Comparison of ENCODE assay signal across 31 cellular contexts in genomic region chr11:32723332-32723731, GRCh38.
"Had no signal": no experiment of that assay in that cellular context is flagged by ENCODE, and none has a peak within 500 bp of the region (broad histone marks: within the 10 kb centered on the region; RNA-seq: fewer than 3 reads in every experiment).

No MANE protein-coding gene starts in this region.

- H3K4me1 ChIP-seq: left ventricle myocardium inferior, neural progenitor cell, pancreas, prostate gland, spleen, stomach, suprapubic skin, tibial nerve, uterus had no signal

- H3K4me3 ChIP-seq: left ventricle myocardium inferior, lung, neural progenitor cell, pancreas, prostate gland, spleen, stomach, suprapubic skin, thoracic aorta, tibial nerve, uterus had no signal

- H3K9me3 Mint-ChIP-seq: mesothelial cell of epicardium; naive B cell; natural killer cell; nephron progenitor cell; neural progenitor cell; stimulated activated memory B cell treated with anti-CD40 and anti-IgM and Interleukin-4, amounts not matched to agents 10 μg/mL and 1 μg/mL and 100 μg/mL, for 72 hours; type B pancreatic cell had no signal

- H3K27me3 Mint-ChIP-seq: stimulated activated memory B cell treated with anti-CD40 and anti-IgM and Interleukin-4, amounts not matched to agents 10 μg/mL and 1 μg/mL and 100 μg/mL, for 72 hours had no signal

- H3K27ac ChIP-seq: left ventricle myocardium inferior, neural progenitor cell, neutrophil, pancreas, prostate gland, spleen, stomach, suprapubic skin, thoracic aorta, tibial nerve, uterus had no signal

- H3K9me3 ChIP-seq: left ventricle myocardium inferior, neutrophil, pancreas, prostate gland, spleen, stomach, thoracic aorta, tibial nerve, uterus had no signal

- ATAC-seq: natural killer cell; pancreas; right cardiac atrium; sciatic nerve; stimulated activated memory B cell treated with anti-CD40 and anti-IgM and Interleukin-4, amounts not matched to agents 10 μg/mL and 1 μg/mL and 100 μg/mL, for 72 hours had no signal

- H3K27ac Mint-ChIP-seq: immature natural killer cell; mesothelial cell of epicardium; naive B cell; natural killer cell; nephron progenitor cell; neural progenitor cell; stimulated activated memory B cell treated with anti-CD40 and anti-IgM and Interleukin-4, amounts not matched to agents 10 μg/mL and 1 μg/mL and 100 μg/mL, for 72 hours; type B pancreatic cell had no signal

- H3K4me2 ChIP-seq: neural progenitor cell had no signal

- H3K4me1 Mint-ChIP-seq: immature natural killer cell; naive B cell; natural killer cell; neural progenitor cell; stimulated activated memory B cell treated with anti-CD40 and anti-IgM and Interleukin-4, amounts not matched to agents 10 μg/mL and 1 μg/mL and 100 μg/mL, for 72 hours had no signal

- H3K36me3 Mint-ChIP-seq: immature natural killer cell; mesothelial cell of epicardium; naive B cell; natural killer cell; neural progenitor cell; stimulated activated memory B cell treated with anti-CD40 and anti-IgM and Interleukin-4, amounts not matched to agents 10 μg/mL and 1 μg/mL and 100 μg/mL, for 72 hours; type B pancreatic cell had no signal

- H3K4me3 Mint-ChIP-seq: immature natural killer cell; mesothelial cell of epicardium; naive B cell; natural killer cell; nephron progenitor cell; neural progenitor cell; stimulated activated memory B cell treated with anti-CD40 and anti-IgM and Interleukin-4, amounts not matched to agents 10 μg/mL and 1 μg/mL and 100 μg/mL, for 72 hours; type B pancreatic cell had no signal

- H3K27me3 ChIP-seq: neural progenitor cell, neutrophil, pancreas, spleen, stomach, tibial nerve, uterus had no signal

- H3K9ac ChIP-seq: neural progenitor cell had no signal

- DNase-seq: hypothalamus; immature natural killer cell; left ventricle myocardium inferior; mesendoderm; naive B cell; natural killer cell; nephron progenitor cell; occipital lobe; pancreas; posterior cingulate gyrus; retina; right cardiac atrium; small intestine; spleen; stimulated activated CD4-positive, alpha-beta T cell treated with anti-CD3 and anti-CD28 coated beads, Interleukin-2, amount 100 ng/mL, for 48 hours; stimulated activated CD4-positive, alpha-beta T cell treated with anti-CD3 and anti-CD28 coated beads, Interleukin-4, amount 100 ng/mL, for 4 hours; stimulated activated CD8-positive, alpha-beta memory T cell treated with anti-CD3 and anti-CD28 coated beads, Interleukin-4, amount 100 ng/mL, for 48 hours; stimulated activated naive CD4-positive, alpha-beta T cell treated with Interleukin-2 at 50 U/mL for 16 hours; stomach; uterus had no signal

- H3K36me3 ChIP-seq: left ventricle myocardium inferior, neural progenitor cell, neutrophil, pancreas, prostate gland, spleen, stomach, suprapubic skin, thoracic aorta, tibial nerve, uterus had no signal

- H2AFZ ChIP-seq: neural progenitor cell had no signal
